ENCODE assay signal across 8 cellular contexts in genomic region chr15:72472907-72473669, GRCh38. TPM values are rescaled to one million over a fixed set of nuclear protein-coding genes. Genes with fewer than 3 reads are reported as not detected.
DNase-seq lines count a peak whose midpoint lies in the region; ATAC-seq, FAIRE-seq and TF ChIP-seq lines count a peak whose summit lies in the region.

No MANE protein-coding gene starts in this region.

- CTCF ChIA-PET in activated CD4-positive, alpha-beta T cell treated with anti-CD3 and anti-CD28 coated beads, Interleukin-2, amount 10 ng/mL, durations not matched to agents 7 days and 5 days (lab: Charles Lee): interaction anchor here (0.6 to 1.6 kb wide), 8 partner anchors 8 to 492 kb away, joined by 3 to 9 read pairs (median 3); no protein-coding TSS in a partner anchor
- CTCF ChIA-PET in SK-N-SH (lab: Yijun Ruan, JAX): interaction anchor here (0.6 to 2.4 kb wide), 15 partner anchors 9 to 117 kb away, joined by 3 to 8 read pairs (median 3); no protein-coding TSS in a partner anchor

- TF ChIP-seq POLR2A in esophagus squamous epithelium (IDR thresholded peaks at IDR 0.05): no peak

- peak overlapping the region; percentile 97 for H3K9ac ChIP-seq in SK-N-SH

- H3K9me2 ChIP-seq in SK-N-SH: no peaks in the 10 kb centered on the region

- peak overlapping the region; percentile 98 for H3K4me3 Mint-ChIP-seq in activated CD4-positive, alpha-beta T cell treated with anti-CD3 and anti-CD28 coated beads, Interleukin-2, amount 10 ng/mL, durations not matched to agents 7 days and 5 days

- no peak for TF ChIP-seq EP300 in SK-N-SH (IDR thresholded peaks at IDR 0.05; ENCODE audit: borderline replicate concordance in 1 of 2, low read depth in 1 of 2, low read length in 1 of 2)

- ATAC-seq in pancreas (no peak), HG03460 (IDR thresholded peaks at IDR 0.05; ENCODE audit: unreplicated experiment) (no peak)

- peaks cover 31% of the 10 kb centered on the region for H4K20me1 ChIP-seq in SK-N-SH (ENCODE audit: insufficient read depth)

- peak overlapping the region; percentile 70 for H2AFZ ChIP-seq in SK-N-SH (ENCODE audit: low read depth)

- 34% methylated on average over 5 of the region's 5 CpGs for WGBS in SK-N-SH (ENCODE audit: low lambda C conversion rate)
- WGBS in esophagus squamous epithelium, 2 donors: 31 to 34% methylated on average over 5 of the region's 5 CpGs
- 36 to 41% methylated on average over 5 of the region's 5 CpGs for WGBS in pancreas, 2 donors

- H3K4me2 ChIP-seq in SK-N-SH: peak overlapping the region; percentile 81

- H3K9me3 ChIP-seq in SK-N-SH (no peaks in the 10 kb centered on the region), esophagus squamous epithelium (no peaks in the 10 kb centered on the region), pancreas (no peaks in the 10 kb centered on the region)

- H3K36me3 Mint-ChIP-seq in activated CD4-positive, alpha-beta T cell treated with anti-CD3 and anti-CD28 coated beads, Interleukin-2, amount 10 ng/mL, durations not matched to agents 7 days and 5 days (ENCODE audit: low read depth): peaks cover 25% of the 10 kb centered on the region

- no peaks in the 10 kb centered on the region for H3K27me3 ChIP-seq in SK-N-SH (ENCODE audit: insufficient read depth)
- no peaks in the 10 kb centered on the region for H3K27me3 ChIP-seq in esophagus squamous epithelium
- H3K27me3 ChIP-seq in pancreas: no peaks in the 10 kb centered on the region

- no peak for TF ChIP-seq RAD21 in SK-N-SH (IDR thresholded peaks at IDR 0.05; ENCODE audit: low read length)

- H3K4me3 ChIP-seq in SK-N-SH (ENCODE audit: low read depth in 2 of 2, low read length in 1 of 2) (peak overlapping the region; percentile 77 to 80), esophagus squamous epithelium (peak overlapping the region; percentile 73 to 81 (median 78)), pancreas (peak overlapping the region; percentile 60 to 77 (median 75))

- H3K27me3 Mint-ChIP-seq in activated CD4-positive, alpha-beta T cell treated with anti-CD3 and anti-CD28 coated beads, Interleukin-2, amount 10 ng/mL, durations not matched to agents 7 days and 5 days: no peaks in the 10 kb centered on the region

- H3K4me1 ChIP-seq in SK-N-SH (ENCODE audit: control insufficient read depth in 1 of 2, insufficient read depth in 2 of 2, low read depth in 1 of 2, low read length in 1 of 2) (peaks cover 10 to 11% of the 10 kb centered on the region in 2 experiments; a peak in 3 of 4 replicates), esophagus squamous epithelium (peaks cover 14 to 41% (median 23%) of the 10 kb centered on the region in 3 donors), pancreas (peaks cover 23 to 29% (median 24%) of the 10 kb centered on the region in 3 donors)

- peaks cover 21% of the 10 kb centered on the region for H3F3A ChIP-seq in SK-N-SH (replicated peaks; ENCODE audit: insufficient read depth)

- H3K9me3 Mint-ChIP-seq in activated CD4-positive, alpha-beta T cell treated with anti-CD3 and anti-CD28 coated beads, Interleukin-2, amount 10 ng/mL, durations not matched to agents 7 days and 5 days: no peaks in the 10 kb centered on the region

- peak overlapping the region; percentile 98 to 99 for H3K27ac ChIP-seq in SK-N-SH (ENCODE audit: low read depth in 2 of 2, low read length in 1 of 2)
- H3K27ac ChIP-seq in esophagus squamous epithelium: peak overlapping the region; percentile 99 to 100 (median 99)
- peak overlapping the region; percentile 99 to 100 (median 100) for H3K27ac ChIP-seq in pancreas

- intact Hi-C loops in esophagus squamous epithelium (cut with DNase I) (no loop called here), pancreas (cut with DNase I) (no loop called here)

- H3K36me3 ChIP-seq in SK-N-SH (replicated peaks in 1 of 2; ENCODE audit: control insufficient read depth in 1 of 2, insufficient read depth in 2 of 2, low read length in 1 of 2) (peaks cover 10 to 16% of the 10 kb centered on the region in 2 experiments), esophagus squamous epithelium (peaks cover 0 to 18% (median 0%) of the 10 kb centered on the region in 3 donors), pancreas (no peaks in the 10 kb centered on the region)

- FAIRE-seq in pancreas (lab: Jason Lieb, UNC): no peak

- TF ChIP-seq CTCF in SK-N-SH (IDR thresholded peaks at IDR 0.05) (peak; percentile 25; the same call in 1 of the 2 replicates), esophagus squamous epithelium (IDR thresholded peaks at IDR 0.05) (peak in 1 of 6 experiments; percentile 9), pancreas (IDR thresholded peaks at IDR 0.05) (no peak)

- H3K27ac Mint-ChIP-seq in activated CD4-positive, alpha-beta T cell treated with anti-CD3 and anti-CD28 coated beads, Interleukin-2, amount 10 ng/mL, durations not matched to agents 7 days and 5 days: peak overlapping the region; percentile 99

- peaks cover 47% of the 10 kb centered on the region for H3K79me2 ChIP-seq in SK-N-SH (ENCODE audit: insufficient read depth)

- POLR2A ChIA-PET in activated CD4-positive, alpha-beta T cell treated with anti-CD3 and anti-CD28 coated beads, Interleukin-2, amount 10 ng/mL, durations not matched to agents 7 days and 5 days (lab: Charles Lee): interaction anchor here (0.6 to 0.8 kb wide), 2 partner anchors 82 to 239 kb away, joined by 3 to 4 read pairs; no protein-coding TSS in a partner anchor
- POLR2A ChIA-PET in SK-N-SH (lab: Yijun Ruan, JAX): interaction anchor here (1.3 to 1.4 kb wide), 2 partner anchors 9 to 98 kb away, joined by 3 read pairs; partner anchors contain the start of gene HEXA

- peaks cover 41% of the 10 kb centered on the region for H3K4me1 Mint-ChIP-seq in activated CD4-positive, alpha-beta T cell treated with anti-CD3 and anti-CD28 coated beads, Interleukin-2, amount 10 ng/mL, durations not matched to agents 7 days and 5 days

- DNase-seq in activated CD4-positive, alpha-beta T cell treated with anti-CD3 and anti-CD28 coated beads, Interleukin-2, amount 10 ng/mL, durations not matched to agents 7 days and 5 days: no peak
- DNase-seq in activated CD4-positive, alpha-beta T cell treated with anti-CD3 and anti-CD28 coated beads, Interleukin-2, amount 50 U/mL, for 4 hours: no peak
- DNase-seq in SK-N-SH (no peak), esophagus squamous epithelium (lab: John Stamatoyannopoulos, UW) (no peak), pancreas (no peak), NCI-H2081 treated with DMSO at 0.1 percent for 48 hours (lab: John Stamatoyannopoulos, UW) (no peak), NCI-H2029 (lab: John Stamatoyannopoulos, UW) (no peak)

TF ChIP-seq in SK-N-SH, 30 proteins besides CTCF, POLR2A, EP300 and RAD21:
- TF ChIP-seq YY1 (IDR thresholded peaks at IDR 0.05; ENCODE audit: low read depth) (no peak), TEAD4 (IDR thresholded peaks at IDR 0.05; ENCODE audit: borderline replicate concordance, insufficient read depth) (no peak), POLR2AphosphoS5 (IDR thresholded peaks at IDR 0.05; ENCODE audit: low read depth, low read length) (no peak), RCOR1 (IDR thresholded peaks at IDR 0.05; ENCODE audit: low read length) (no peak), GATA2 (CRISPR knock-in tag; IDR thresholded peaks at IDR 0.05) (no peak), RFX5 (IDR thresholded peaks at IDR 0.05; ENCODE audit: low read length) (no peak), PBX3 (IDR thresholded peaks at IDR 0.05) (no peak), MAX (IDR thresholded peaks at IDR 0.05; ENCODE audit: low read depth) (no peak), MEF2A (IDR thresholded peaks at IDR 0.05; ENCODE audit: borderline replicate concordance, low read depth) (no peak), FOSL2 (IDR thresholded peaks at IDR 0.05; ENCODE audit: borderline replicate concordance, low read depth) (no peak), MXI1 (IDR thresholded peaks at IDR 0.05; ENCODE audit: low read depth, low read length) (no peak), JUND (IDR thresholded peaks at IDR 0.05) (no peak), SMC3 (IDR thresholded peaks at IDR 0.05; ENCODE audit: low read depth, low read length) (no peak), ELF1 (IDR thresholded peaks at IDR 0.05) (no peak), CHD2 (IDR thresholded peaks at IDR 0.05; ENCODE audit: low read length, partially characterized antibody) (no peak)
TF ChIP-seq in SK-N-SH: peak in this region for 0.

RNA-seq across cellular contexts. Expression of gene ARIH1, which starts 1.0 kb away (rescaled TPM):
- total RNA-seq in activated CD4-positive, alpha-beta T cell treated with anti-CD3 and anti-CD28 coated beads, Interleukin-2, amount 10 ng/mL, durations not matched to agents 7 days and 5 days: 100 to 1,000 TPM; 127 to 137 TPM
- 36.4 and 48.3 TPM in 2 replicates for polyA plus RNA-seq in SK-N-SH (2012; rRNA removed)
- 27.9 and 31.5 TPM in 2 replicates for polyA plus RNA-seq in SK-N-SH (2012; cell fraction: cytosol; rRNA removed)
- 65.6 and 75.8 TPM in 2 replicates for polyA plus RNA-seq in SK-N-SH (2012; cell fraction: nucleus; rRNA removed)
- 10 to 100 TPM; 26.2 to 40.1 (median 36.6) TPM for total RNA-seq in esophagus squamous epithelium
- total RNA-seq in pancreas: 10 to 100 TPM; 59.7 to 91.3 (median 68.8) TPM
- 10 to 100 TPM; 11.5 to 22.5 TPM for polyA plus RNA-seq in pancreas
